In the genomic region with DNA sequence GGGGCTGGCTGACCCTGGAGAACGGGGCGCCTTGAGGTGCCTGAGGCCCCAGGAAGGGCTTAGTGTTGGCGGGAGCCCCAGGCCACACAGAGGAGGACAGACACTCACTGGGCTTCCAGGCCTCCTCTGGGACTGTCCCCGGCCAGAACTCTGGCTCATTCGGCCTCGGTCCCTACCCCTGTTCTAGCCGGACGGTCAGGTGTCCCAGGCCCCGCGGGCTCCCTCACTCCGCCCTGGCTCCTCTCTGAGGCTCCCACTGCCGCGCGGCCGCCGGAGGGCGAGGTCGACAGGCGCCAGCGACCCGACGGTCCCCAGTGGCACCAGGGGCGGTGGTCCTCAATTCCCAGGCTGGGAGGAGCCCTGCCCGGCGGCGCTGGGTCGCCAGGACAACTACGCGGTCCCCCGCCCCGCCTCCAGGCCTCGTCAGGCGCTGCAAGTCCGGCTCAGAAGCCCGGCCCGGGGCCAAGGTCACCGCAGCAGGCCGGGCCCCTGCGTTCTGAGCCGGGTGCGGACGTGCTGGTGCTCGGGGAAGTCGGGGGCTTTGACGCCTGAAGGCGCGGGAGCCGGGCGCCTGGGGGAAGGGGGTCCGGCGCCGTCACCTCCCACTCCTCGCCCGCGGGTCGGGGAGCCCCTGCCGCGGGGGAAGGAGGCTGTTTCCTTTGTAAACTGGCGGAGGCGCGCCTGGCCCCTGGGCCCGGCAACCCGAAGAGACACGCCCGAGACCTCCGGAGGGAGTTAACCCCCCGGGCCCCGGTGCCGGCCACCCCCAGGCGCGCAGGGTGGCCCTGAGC, we compare ENCODE assay signal across 8 cellular contexts.
DNase-seq lines count a peak whose midpoint lies in the region; ATAC-seq and TF ChIP-seq lines count a peak whose summit lies in the region.

No MANE protein-coding gene starts in this region.

- no peak overlapping the region for H3K27ac ChIP-seq in DOHH2 (ENCODE audit: low read depth, low read length)

- H3K4me3 ChIP-seq in DOHH2 (ENCODE audit: low read length): peak overlapping the region; percentile 47

- DNase-seq in astrocyte of the hippocampus (ENCODE audit: low read depth, low spot score) (peak; percentile 63), islet precursor cell (peak; percentile 87), NCI-H2029 (lab: John Stamatoyannopoulos, UW) (no peak), iPS-NIHi7 (ENCODE audit: extremely low spot score) (no peak), OCI-M2 (lab: John Stamatoyannopoulos, UW; ENCODE audit: unreplicated experiment) (no peak)
- DNase-seq in stimulated activated effector memory CD8-positive, alpha-beta T cell treated with anti-CD3 and anti-CD28 coated beads, Interleukin-12 subunit alpha, Interleukin-12 subunit beta, amount 100 ng/mL, for 72 hours (ENCODE audit: low spot score in 2 of 2): peak; percentile 31 to 73

- no peaks in the 10 kb centered on the region for H3K36me3 ChIP-seq in DOHH2 (ENCODE audit: control insufficient read depth, low read length)

- peak overlapping the region; percentile 32 for H3K4me3 Mint-ChIP-seq in stimulated activated effector memory CD8-positive, alpha-beta T cell treated with anti-CD3 and anti-CD28 coated beads, Interleukin-12 subunit alpha, Interleukin-12 subunit beta, amount 100 ng/mL, for 72 hours

- peak overlapping the region; percentile 45 for H3K4me2 ChIP-seq in DOHH2 (ENCODE audit: low read length)

- peaks cover 8% of the 10 kb centered on the region for H3K27me3 ChIP-seq in DOHH2 (ENCODE audit: control insufficient read depth, low read length)

- ATAC-seq in HG03108 (IDR thresholded peaks at IDR 0.05; ENCODE audit: unreplicated experiment): peak; percentile 12
- peak; percentile 1 for ATAC-seq in stimulated activated effector memory CD8-positive, alpha-beta T cell treated with anti-CD3 and anti-CD28 coated beads, Interleukin-12 subunit alpha, Interleukin-12 subunit beta, amount 100 ng/mL, for 72 hours

- H4K20me1 ChIP-seq in DOHH2 (ENCODE audit: control insufficient read depth, insufficient read depth, low read depth, low read length): no peaks in the 10 kb centered on the region

- peaks cover 3% of the 10 kb centered on the region; the same call in 1 of the 2 replicates for H3K79me2 ChIP-seq in DOHH2 (ENCODE audit: control insufficient read depth, low read length)

- TF ChIP-seq CTCF in DOHH2 (IDR thresholded peaks at IDR 0.05; ENCODE audit: low read depth, low read length, poor library complexity, severe bottlenecking): no peak

- peaks cover 15% of the 10 kb centered on the region for H3K36me3 Mint-ChIP-seq in stimulated activated effector memory CD8-positive, alpha-beta T cell treated with anti-CD3 and anti-CD28 coated beads, Interleukin-12 subunit alpha, Interleukin-12 subunit beta, amount 100 ng/mL, for 72 hours

- H3K4me1 ChIP-seq in DOHH2 (ENCODE audit: control insufficient read depth, low read length): peaks cover 31% of the 10 kb centered on the region

- no peaks in the 10 kb centered on the region; the same call in 1 of the 2 replicates for H3K9me3 ChIP-seq in DOHH2 (ENCODE audit: control insufficient read depth, insufficient read depth, low read length)

- H3K9me3 Mint-ChIP-seq in stimulated activated effector memory CD8-positive, alpha-beta T cell treated with anti-CD3 and anti-CD28 coated beads, Interleukin-12 subunit alpha, Interleukin-12 subunit beta, amount 100 ng/mL, for 72 hours: no peaks in the 10 kb centered on the region

- peaks cover 44% of the 10 kb centered on the region for H3K4me1 Mint-ChIP-seq in stimulated activated effector memory CD8-positive, alpha-beta T cell treated with anti-CD3 and anti-CD28 coated beads, Interleukin-12 subunit alpha, Interleukin-12 subunit beta, amount 100 ng/mL, for 72 hours

- no peaks in the 10 kb centered on the region for H3F3A ChIP-seq in DOHH2 (ENCODE audit: control insufficient read depth, insufficient read depth)

- no peak overlapping the region for H3K27ac Mint-ChIP-seq in stimulated activated effector memory CD8-positive, alpha-beta T cell treated with anti-CD3 and anti-CD28 coated beads, Interleukin-12 subunit alpha, Interleukin-12 subunit beta, amount 100 ng/mL, for 72 hours

- H3K9me2 ChIP-seq in DOHH2 (replicated peaks; ENCODE audit: control insufficient read depth, low read length): no peaks in the 10 kb centered on the region

Comparison
In these comparisons a context has a peak if more than half of its experiments do, and no peak if none do; other contexts are left out.
1. DNase-seq: peak in astrocyte of the hippocampus (single experiment), islet precursor cell (single experiment) and stimulated activated effector memory CD8-positive, alpha-beta T cell treated with anti-CD3 and anti-CD28 coated beads, Interleukin-12 subunit alpha, Interleukin-12 subunit beta, amount 100 ng/mL, for 72 hours (2 of 2); none in NCI-H2029 (single experiment), iPS-NIHi7 (single experiment) and OCI-M2 (single experiment).